ENCODE assay signal across 27 cellular contexts in genomic region chr3:172347895-172348680, GRCh38.
DNase-seq lines count a peak whose midpoint lies in the region; ATAC-seq, FAIRE-seq and TF ChIP-seq lines count a peak whose summit lies in the region.
"Had no signal": no experiment of that assay in that cellular context is flagged by ENCODE, and none has a peak within 500 bp of the region (broad histone marks: within the 10 kb centered on the region; RNA-seq: fewer than 3 reads in every experiment).

No MANE protein-coding gene starts in this region.

- no peaks in the 10 kb centered on the region for H3K79me2 ChIP-seq in astrocyte (ENCODE audit: insufficient read depth, low read length)

- H3K27ac ChIP-seq in astrocyte (ENCODE audit: low read depth, low read length), result no peak overlapping the region
- H3K27ac ChIP-seq: esophagus squamous epithelium, gastroesophageal sphincter, KMS-11, sigmoid colon had no signal

- no TSS peak for BruUV-seq in Calu3 (replicated peaks; lab: Mats Ljungman, UMichigan)

- FAIRE-seq in astrocyte (lab: Jason Lieb, UNC), result peak; percentile 29
- FAIRE-seq: kidney had no signal

- peaks cover 51% of the 10 kb centered on the region for H4K20me1 ChIP-seq in astrocyte (ENCODE audit: insufficient read depth, low read length)

- H3K36me3 ChIP-seq in astrocyte (ENCODE audit: insufficient read depth, low read length) (peaks cover 76% of the 10 kb centered on the region), mucosa of descending colon (ENCODE audit: low read depth) (no peaks in the 10 kb centered on the region)
- H3K36me3 ChIP-seq: ovary had no signal

- no peak overlapping the region for H3K4me2 ChIP-seq in astrocyte (ENCODE audit: low read length)
- H3K4me2 ChIP-seq: KMS-11 had no signal

- H3K9ac ChIP-seq in astrocyte (ENCODE audit: low read length), result no peak overlapping the region
- H3K9ac ChIP-seq: KMS-11 had no signal

- H3K9me3 Mint-ChIP-seq in Calu3 (ENCODE audit: low read depth, unreplicated experiment), result no peaks in the 10 kb centered on the region
- no peaks in the 10 kb centered on the region for H3K9me3 Mint-ChIP-seq in astrocyte (ENCODE audit: unreplicated experiment)
- H3K9me3 Mint-ChIP-seq: activated B cell treated with CpG ODN at 0.5 μM for 24 hours; activated CD4-positive, alpha-beta memory T cell treated with anti-CD3 and anti-CD28 coated beads, Interleukin-2, amount 10 ng/mL, durations not matched to agents 7 days and 5 days; activated naive CD4-positive, alpha-beta T cell treated with anti-CD3 and anti-CD28 coated beads, Interleukin-2, amount 10 ng/mL, durations not matched to agents 7 days and 5 days; CD4-positive, alpha-beta memory T cell; stimulated activated effector memory CD8-positive, alpha-beta T cell treated with anti-CD3 and anti-CD28 coated beads, Interleukin-12 subunit alpha, Interleukin-12 subunit beta, amount 100 ng/mL, for 72 hours had no signal

- no peaks in the 10 kb centered on the region for H3K27me3 ChIP-seq in astrocyte (ENCODE audit: insufficient read depth, low read length)
- H3K27me3 ChIP-seq: esophagus squamous epithelium, gastroesophageal sphincter, ovary, sigmoid colon, testis had no signal

- H3K9me3 ChIP-seq in astrocyte (ENCODE audit: insufficient read depth, low read depth, low read length) (no peaks in the 10 kb centered on the region), mucosa of descending colon (no peaks in the 10 kb centered on the region)
- H3K9me3 ChIP-seq: esophagus squamous epithelium, gastroesophageal sphincter, ovary, sigmoid colon, testis had no signal

- H3K4me3 Mint-ChIP-seq in Calu3 (ENCODE audit: low read depth, unreplicated experiment), result no peak overlapping the region
- peak overlapping the region; percentile 40 for H3K4me3 Mint-ChIP-seq in astrocyte (ENCODE audit: unreplicated experiment)
- H3K4me3 Mint-ChIP-seq: activated B cell treated with CpG ODN at 0.5 μM for 24 hours; activated CD4-positive, alpha-beta memory T cell treated with anti-CD3 and anti-CD28 coated beads, Interleukin-2, amount 10 ng/mL, durations not matched to agents 7 days and 5 days; activated naive CD4-positive, alpha-beta T cell treated with anti-CD3 and anti-CD28 coated beads, Interleukin-2, amount 10 ng/mL, durations not matched to agents 7 days and 5 days; CD4-positive, alpha-beta memory T cell; naive thymus-derived CD4-positive, alpha-beta T cell; stimulated activated effector memory CD8-positive, alpha-beta T cell treated with anti-CD3 and anti-CD28 coated beads, Interleukin-12 subunit alpha, Interleukin-12 subunit beta, amount 100 ng/mL, for 72 hours had no signal

- ATAC-seq in mucosa of descending colon, result peak; percentile 41
- no peak for ATAC-seq in stimulated activated naive CD8-positive, alpha-beta T cell treated with anti-CD3 and anti-CD28 coated beads, Interleukin-15, Interleukin-2, amounts not matched to agents 100 U/mL and 50 U/mL, for 24 hours
- ATAC-seq: gastroesophageal sphincter; naive thymus-derived CD4-positive, alpha-beta T cell; stimulated activated effector memory CD8-positive, alpha-beta T cell treated with anti-CD3 and anti-CD28 coated beads, Interleukin-12 subunit alpha, Interleukin-12 subunit beta, amount 100 ng/mL, for 72 hours had no signal

- H3K4me1 ChIP-seq in astrocyte (ENCODE audit: insufficient read depth, low read length) (peaks cover 2% of the 10 kb centered on the region), mucosa of descending colon (ENCODE audit: low read depth) (no peaks in the 10 kb centered on the region)
- H3K4me1 ChIP-seq: esophagus squamous epithelium, gastroesophageal sphincter, sigmoid colon had no signal

- no peak for TF ChIP-seq CTCF in Calu3 (IDR thresholded peaks at IDR 0.05; ENCODE audit: unreplicated experiment)
- TF ChIP-seq CTCF in astrocyte (IDR thresholded peaks at IDR 0.05; ENCODE audit: insufficient read depth, low read depth, low read length), result no peak
- TF ChIP-seq CTCF in mucosa of descending colon (IDR thresholded peaks at IDR 0.05), result no peak

- H2AFZ ChIP-seq in astrocyte (ENCODE audit: low read depth, low read length), result no peak overlapping the region

- intact Hi-C loops in Calu3 (cut with micrococcal nuclease; ENCODE audit: unreplicated experiment) (loop anchor here (10.0 kb wide), 1 partner anchor 513 kb away; no protein-coding TSS in a partner anchor), mucosa of descending colon (cut with DNase I, micrococcal nuclease) (no loop called here)

- no peak overlapping the region for H3K4me3 ChIP-seq in astrocyte (ENCODE audit: insufficient read depth, low read depth, low read length)
- H3K4me3 ChIP-seq in mucosa of descending colon, result no peak overlapping the region
- H3K4me3 ChIP-seq: esophagus squamous epithelium, gastroesophageal sphincter, ovary, sigmoid colon, testis had no signal

- H3K36me3 Mint-ChIP-seq in Calu3 (ENCODE audit: insufficient read depth, unreplicated experiment) (peaks cover 96% of the 10 kb centered on the region), astrocyte (ENCODE audit: low read depth, unreplicated experiment) (peaks cover 27% of the 10 kb centered on the region)
- H3K36me3 Mint-ChIP-seq: activated naive CD4-positive, alpha-beta T cell treated with anti-CD3 and anti-CD28 coated beads, Interleukin-2, amount 10 ng/mL, durations not matched to agents 7 days and 5 days had no signal

- peak overlapping the region; percentile 63 for H3K27ac Mint-ChIP-seq in Calu3 (ENCODE audit: unreplicated experiment)
- no peak overlapping the region for H3K27ac Mint-ChIP-seq in astrocyte (ENCODE audit: unreplicated experiment)
- H3K27ac Mint-ChIP-seq: activated B cell treated with CpG ODN at 0.5 μM for 24 hours; activated CD4-positive, alpha-beta memory T cell treated with anti-CD3 and anti-CD28 coated beads, Interleukin-2, amount 10 ng/mL, durations not matched to agents 7 days and 5 days; activated naive CD4-positive, alpha-beta T cell treated with anti-CD3 and anti-CD28 coated beads, Interleukin-2, amount 10 ng/mL, durations not matched to agents 7 days and 5 days; stimulated activated effector memory CD8-positive, alpha-beta T cell treated with anti-CD3 and anti-CD28 coated beads, Interleukin-12 subunit alpha, Interleukin-12 subunit beta, amount 100 ng/mL, for 72 hours had no signal

- DNase-seq in Calu3 (no peak), NCI-H1436 treated with DMSO at 0.1 percent for 48 hours (lab: John Stamatoyannopoulos, UW) (peak; percentile 79), astrocyte (ENCODE audit: low read depth) (no peak), mucosa of descending colon (no peak), retina (no peak), NCI-H2107 (lab: John Stamatoyannopoulos, UW) (no peak)
- no peak for DNase-seq in activated CD4-positive, alpha-beta T cell treated with anti-CD3 and anti-CD28 coated beads, Interleukin-2, amount 50 U/mL, for 1 hour
- no peak for DNase-seq in stimulated activated naive CD8-positive, alpha-beta T cell treated with anti-CD3 and anti-CD28 coated beads, Interleukin-15, Interleukin-2, amounts not matched to agents 100 U/mL and 50 U/mL, for 24 hours
- DNase-seq: activated B cell treated with CpG ODN at 0.5 μM for 24 hours; activated CD4-positive, alpha-beta memory T cell treated with anti-CD3 and anti-CD28 coated beads, Interleukin-2, amount 10 ng/mL, durations not matched to agents 7 days and 5 days; activated naive CD4-positive, alpha-beta T cell treated with anti-CD3 and anti-CD28 coated beads, Interleukin-2, amount 10 ng/mL, durations not matched to agents 7 days and 5 days; anterior cingulate cortex; CD4-positive, alpha-beta memory T cell; effector memory CD4-positive, alpha-beta T cell; esophagus squamous epithelium; H7; kidney; mesenchymal stem cell; naive thymus-derived CD4-positive, alpha-beta T cell; NCI-H226; ovary; sigmoid colon; T-helper 9 cell; testis had no signal

- H3K27me3 Mint-ChIP-seq in Calu3 (ENCODE audit: unreplicated experiment) (no peaks in the 10 kb centered on the region), astrocyte (ENCODE audit: low read depth, unreplicated experiment) (no peaks in the 10 kb centered on the region)
- H3K27me3 Mint-ChIP-seq: activated B cell treated with CpG ODN at 0.5 μM for 24 hours; activated CD4-positive, alpha-beta memory T cell treated with anti-CD3 and anti-CD28 coated beads, Interleukin-2, amount 10 ng/mL, durations not matched to agents 7 days and 5 days; activated naive CD4-positive, alpha-beta T cell treated with anti-CD3 and anti-CD28 coated beads, Interleukin-2, amount 10 ng/mL, durations not matched to agents 7 days and 5 days; CD4-positive, alpha-beta memory T cell; naive thymus-derived CD4-positive, alpha-beta T cell had no signal

- CTCF ChIA-PET in Calu3 (lab: Charles Lee), result interaction anchor here (0.8 to 1.2 kb wide), 3 partner anchors 16 to 321 kb away, joined by 3 read pairs; no protein-coding TSS in a partner anchor

- H3K4me1 Mint-ChIP-seq in Calu3 (ENCODE audit: low read depth, unreplicated experiment) (peaks cover 35% of the 10 kb centered on the region), astrocyte (ENCODE audit: low read depth, unreplicated experiment) (peaks cover 17% of the 10 kb centered on the region)
- H3K4me1 Mint-ChIP-seq: activated B cell treated with CpG ODN at 0.5 μM for 24 hours; stimulated activated effector memory CD8-positive, alpha-beta T cell treated with anti-CD3 and anti-CD28 coated beads, Interleukin-12 subunit alpha, Interleukin-12 subunit beta, amount 100 ng/mL, for 72 hours had no signal
